In the genomic region with DNA sequence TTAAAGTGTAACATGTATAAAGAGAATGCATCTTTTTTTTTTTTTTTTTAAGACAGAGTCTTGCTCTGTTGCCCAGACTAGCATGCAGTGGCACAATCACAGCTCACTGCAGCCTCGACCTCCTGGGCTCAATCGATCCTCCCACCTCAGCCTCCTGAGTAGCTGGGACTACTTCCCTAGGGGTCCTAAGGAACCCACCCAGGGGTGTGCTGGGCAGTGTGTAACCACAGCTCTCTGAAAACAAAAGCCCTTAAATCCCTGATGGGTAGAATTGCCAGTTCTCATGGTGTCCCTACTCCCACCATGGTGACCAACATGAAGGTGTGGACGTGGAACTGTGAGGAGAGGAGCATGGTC, we compare ENCODE assay signal across 9 cellular contexts.
DNase-seq lines count a peak whose midpoint lies in the region; ATAC-seq and TF ChIP-seq lines count a peak whose summit lies in the region.
"Had no signal": no experiment of that assay in that cellular context is flagged by ENCODE, and none has a peak within 500 bp of the region (broad histone marks: within the 10 kb centered on the region; RNA-seq: fewer than 3 reads in every experiment).

No MANE protein-coding gene starts in this region.

- TF ChIP-seq POLR2A in sigmoid colon (IDR thresholded peaks at IDR 0.05) = no peak

- no peaks in the 10 kb centered on the region for H3K27me3 ChIP-seq in skeletal muscle tissue (ENCODE audit: control insufficient read depth in 3 of 3, insufficient read depth in 3 of 3, low read length in 3 of 3)
- H3K27me3 ChIP-seq in sigmoid colon = no peaks in the 10 kb centered on the region

- CTCF ChIA-PET in activated B cell treated with CpG ODN at 0.5 μM for 24 hours (lab: Charles Lee) = interaction anchor here (0.7 to 3.1 kb wide), 6 partner anchors 9 to 167 kb away, joined by 3 to 16 read pairs (median 4); no protein-coding TSS in a partner anchor

- H3K4me1 Mint-ChIP-seq in activated B cell treated with CpG ODN at 0.5 μM for 24 hours = peaks cover 70% of the 10 kb centered on the region

- no peaks in the 10 kb centered on the region for H3K36me3 Mint-ChIP-seq in activated B cell treated with CpG ODN at 0.5 μM for 24 hours (ENCODE audit: low read depth)

- peak overlapping the region; percentile 83 for H3K27ac Mint-ChIP-seq in activated B cell treated with CpG ODN at 0.5 μM for 24 hours

- TF ChIP-seq EP300 in sigmoid colon (IDR thresholded peaks at IDR 0.05) = no peak

- peak overlapping the region; percentile 61 for H3K4me3 Mint-ChIP-seq in activated B cell treated with CpG ODN at 0.5 μM for 24 hours

- H3K9me3 Mint-ChIP-seq in activated B cell treated with CpG ODN at 0.5 μM for 24 hours = no peaks in the 10 kb centered on the region

- no peaks in the 10 kb centered on the region for H3K27me3 Mint-ChIP-seq in activated B cell treated with CpG ODN at 0.5 μM for 24 hours

- intact Hi-C loops in activated B cell treated with CpG ODN at 0.5 μM for 24 hours (cut with micrococcal nuclease) (loop anchor here (1.0 to 10.0 kb wide), 6 partner anchors 16 to 200 kb away; a partner anchor contains a TSS), sigmoid colon (cut with DNase I) (no loop called here)

- H3K9ac ChIP-seq in skeletal muscle tissue (ENCODE audit: low read depth in 1 of 3, low read length in 3 of 3) = no peak overlapping the region

- H3K9me3 ChIP-seq in skeletal muscle tissue (ENCODE audit: control insufficient read depth in 3 of 3, low read length in 3 of 3) = no peaks in the 10 kb centered on the region
- no peaks in the 10 kb centered on the region for H3K9me3 ChIP-seq in sigmoid colon
- H3K9me3 ChIP-seq: thoracic aorta had no signal

- TF ChIP-seq CTCF in activated B cell treated with CpG ODN at 0.5 μM for 24 hours (IDR thresholded peaks at IDR 0.05) = no peak
- TF ChIP-seq CTCF in sigmoid colon (IDR thresholded peaks at IDR 0.05) = no peak

- H3K4me3 ChIP-seq in skeletal muscle tissue (ENCODE audit: low read length in 3 of 3) (no peak overlapping the region), sigmoid colon (no peak overlapping the region)
- H3K4me3 ChIP-seq: thoracic aorta had no signal

- H3K36me3 ChIP-seq in skeletal muscle tissue (ENCODE audit: control insufficient read depth in 3 of 3, insufficient read depth in 3 of 3, low read length in 3 of 3) = no peaks in the 10 kb centered on the region
- no peaks in the 10 kb centered on the region for H3K36me3 ChIP-seq in sigmoid colon
- H3K36me3 ChIP-seq: thoracic aorta had no signal

- peaks cover 44 to 56% (median 54%) of the 10 kb centered on the region in 3 donors for H3K4me1 ChIP-seq in skeletal muscle tissue (ENCODE audit: control insufficient read depth in 3 of 3, insufficient read depth in 3 of 3, low read length in 3 of 3)
- peaks cover 0 to 49% (median 42%) of the 10 kb centered on the region in 4 donors for H3K4me1 ChIP-seq in sigmoid colon

- H3K27ac ChIP-seq in skeletal muscle tissue (ENCODE audit: low read depth, low read length) (peak overlapping the region; percentile 62), sigmoid colon (peak overlapping the region in 2 of 4 donors; percentile 23 to 27)

- WGBS in sigmoid colon, 2 donors = 69 to 85% methylated on average over 3 of the region's 3 CpGs

- DNase-seq in activated B cell treated with CpG ODN at 0.5 μM for 24 hours (peak; percentile 18), NCI-H226 (no peak), DMS 273 (lab: John Stamatoyannopoulos, UW; ENCODE audit: unreplicated experiment) (no peak), midbrain (lab: John Stamatoyannopoulos, UW) (no peak), sigmoid colon (no peak)

- ATAC-seq in GM19023 (IDR thresholded peaks at IDR 0.05; ENCODE audit: unreplicated experiment) (peak; percentile 21), HG02798 (IDR thresholded peaks at IDR 0.05; ENCODE audit: poor library complexity, unreplicated experiment) (peak; percentile 7), activated B cell treated with CpG ODN at 0.5 μM for 24 hours (ENCODE audit: low read depth) (peak; percentile 38)

- POLR2A ChIA-PET in activated B cell treated with CpG ODN at 0.5 μM for 24 hours (lab: Charles Lee) = interaction anchor here (0.6 to 5.0 kb wide), 17 partner anchors 23 to 567 kb away, joined by 3 to 38 read pairs (median 5); a partner anchor contains a TSS
